In the genomic region with DNA sequence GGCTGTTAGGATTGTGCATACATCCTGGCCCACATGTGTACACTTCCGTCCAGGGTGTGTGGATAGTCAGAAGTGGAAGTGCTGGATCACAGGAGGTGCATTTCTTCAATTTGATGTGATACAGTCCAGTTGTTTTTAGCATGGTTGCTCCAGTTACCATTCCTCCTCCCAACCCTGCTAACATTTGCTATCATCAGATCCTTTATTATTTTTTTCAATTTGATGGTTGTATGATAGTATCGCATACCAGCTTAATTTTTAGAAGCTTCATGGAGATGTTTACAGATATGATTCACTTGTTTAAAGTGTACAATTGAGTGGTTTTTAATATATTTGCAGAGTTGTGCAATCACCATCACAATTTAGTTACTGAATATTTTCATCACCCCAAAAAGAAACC, we compare ENCODE assay signal across 3 cellular contexts.
TF ChIP-seq lines count a peak whose summit lies in the region.

No MANE protein-coding gene starts in this region.

TF ChIP-seq in A549, 52 proteins besides CTCF, POLR2A, EP300 and RAD21 (continued from another document):
- 0 out of 2 replicates have a peak, but pooled peaks have one; percentile 11 for TF ChIP-seq FOSL2 (IDR thresholded peaks at IDR 0.05)
- TF ChIP-seq FOSL2 (CRISPR knock-in tag; IDR thresholded peaks at IDR 0.05): no peak
- no peak for TF ChIP-seq RFX5 (IDR thresholded peaks at IDR 0.05)
- peak; percentile 68 to 83; a peak in 3 of 4 replicates for TF ChIP-seq CEBPB (IDR thresholded peaks at IDR 0.05)
- TF ChIP-seq ELK1 (IDR thresholded peaks at IDR 0.05; ENCODE audit: low read depth, low read length): no peak
- peak; percentile 25; the same call in 1 of the 2 replicates for TF ChIP-seq JUNB (IDR thresholded peaks at IDR 0.05)
- no peak for TF ChIP-seq ZNF302 (CRISPR knock-in tag; IDR thresholded peaks at IDR 0.05)

TF ChIP-seq in IMR-90, 13 proteins besides CTCF, POLR2A, EP300 and RAD21 (continued from another document):
- peak; percentile 85 for TF ChIP-seq CEBPB (IDR thresholded peaks at IDR 0.05; ENCODE audit: low read depth, low read length)

TF ChIP-seq in K562, 482 proteins besides CTCF, POLR2A, EP300 and RAD21 (continued from another document):
- TF ChIP-seq CEBPG (CRISPR knock-in tag; IDR thresholded peaks at IDR 0.05): no peak
- TF ChIP-seq CEBPG (tag; conservative IDR thresholded peaks at IDR 0.05 in 1 of 2, IDR thresholded peaks at IDR 0.05 in 1 of 2): peak in 1 of 2 experiments; percentile 32; a peak in 1 of 4 replicates
- peak; percentile 68 for TF ChIP-seq CEBPB (tag; IDR thresholded peaks at IDR 0.05)
- no peak for TF ChIP-seq GTF2E2 (tag; IDR thresholded peaks at IDR 0.05)
- no peak for TF ChIP-seq HNRNPH1 (optimal IDR thresholded peaks at IDR 0.05; ENCODE audit: low read depth, low read length)
